ENCODE assay signal across 20 cellular contexts in genomic region chr5:126228934-126229333, GRCh38.
"Had no signal": no experiment of that assay in that cellular context is flagged by ENCODE, and none has a peak within 500 bp of the region (broad histone marks: within the 10 kb centered on the region; RNA-seq: fewer than 3 reads in every experiment).

No MANE protein-coding gene starts in this region.

- H3K27ac ChIP-seq: coronary artery, dorsolateral prefrontal cortex, esophagus muscularis mucosa, foreskin keratinocyte, heart left ventricle, hepatocyte, left lung, lower lobe of right lung had no signal

- H3K4me3 ChIP-seq: coronary artery, dorsolateral prefrontal cortex, esophagus muscularis mucosa, heart left ventricle, hepatocyte, left lung, lower lobe of right lung, mucosa of descending colon had no signal

- FAIRE-seq: colon, endothelial cell of umbilical vein, frontal cortex had no signal

- H3K36me3 ChIP-seq: esophagus muscularis mucosa, heart left ventricle, left lung, lower lobe of right lung had no signal

- H3K79me2 ChIP-seq: hepatocyte had no signal

- H3K27me3 ChIP-seq: dorsolateral prefrontal cortex, esophagus muscularis mucosa, heart left ventricle, hepatocyte, left lung had no signal

- H2AFZ ChIP-seq: hepatocyte had no signal

- H3K4me1 ChIP-seq: esophagus muscularis mucosa, foreskin keratinocyte, heart left ventricle, left lung, lower lobe of right lung had no signal

- H3K4me2 ChIP-seq: hepatocyte had no signal

- ATAC-seq: foreskin keratinocyte, heart left ventricle, left cardiac atrium, left lung, lower lobe of right lung, mucosa of descending colon had no signal

- DNase-seq: dermis blood vessel endothelial cell; dorsolateral prefrontal cortex; effector CD4-positive, alpha-beta T cell; effector memory CD4-positive, alpha-beta T cell; foreskin keratinocyte; hypothalamus; immature natural killer cell; islet precursor cell; left cardiac atrium; lower lobe of right lung; mesenchymal stem cell; mucosa of descending colon had no signal

- H3K9me3 ChIP-seq: lower lobe of right lung had no signal
